22 cellular contexts compared by ENCODE assay signal in the genomic region with DNA sequence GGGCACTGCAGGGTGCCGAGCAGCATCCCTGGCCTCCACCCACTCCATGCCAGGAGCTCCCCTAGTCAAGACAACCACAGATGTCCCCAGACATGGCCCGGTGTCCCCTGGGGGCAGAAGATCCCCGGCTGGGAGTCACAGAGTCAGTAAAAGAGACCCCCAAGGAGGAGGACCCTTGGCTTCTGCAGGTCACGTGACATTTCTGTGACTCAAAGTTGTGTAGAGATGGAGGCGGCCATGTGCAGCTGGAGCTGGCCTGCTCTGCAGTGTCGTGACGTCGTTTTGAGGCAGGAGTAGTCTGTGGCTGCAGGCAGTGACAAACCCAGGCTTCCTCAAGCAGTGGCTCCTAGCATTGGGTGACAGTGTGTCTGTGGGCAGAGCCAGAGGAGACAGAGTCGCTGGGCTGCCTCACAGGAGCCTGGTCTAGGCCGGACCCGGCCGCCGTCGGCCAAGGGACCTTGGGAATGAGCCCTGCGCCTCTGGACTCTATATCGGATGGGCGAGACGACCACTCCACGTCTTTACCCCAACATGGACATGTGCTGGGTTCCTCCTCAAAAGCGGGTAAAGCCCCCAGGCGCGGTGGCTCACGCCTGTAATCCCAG.
"Had no signal": no experiment of that assay in that cellular context is flagged by ENCODE, and none has a peak within 500 bp of the region (broad histone marks: within the 10 kb centered on the region; RNA-seq: fewer than 3 reads in every experiment).

No MANE protein-coding gene starts in this region.

- H3K9me3 ChIP-seq: gastrocnemius medialis, tibial nerve had no signal

- FAIRE-seq: astrocyte, bronchial epithelial cell, kidney, urothelium cell line had no signal

- H3K4me3 ChIP-seq: gastrocnemius medialis, lung, tibial nerve had no signal

- DNase-seq: activated CD4-positive, alpha-beta T cell treated with anti-CD3 and anti-CD28 coated beads for 36 hours; activated CD4-positive, alpha-beta T cell treated with anti-CD3 and anti-CD28 coated beads, Interleukin-2, amount 50 U/mL, for 48 hours; activated gamma-delta T cell; effector CD8-positive, alpha-beta T cell; gastrocnemius medialis; head of caudate nucleus; kidney; midbrain; occipital lobe; retina; stimulated activated CD4-positive, alpha-beta T cell treated with anti-CD3 and anti-CD28 coated beads, Interleukin-12 subunit alpha, Interleukin-12 subunit beta, amount 100 ng/mL, for 4 hours; stimulated activated CD4-positive, alpha-beta T cell treated with anti-CD3 and anti-CD28 coated beads, Interleukin-1b, Interleukin-23, amount 100 ng/mL, for 48 hours; stimulated activated CD8-positive, alpha-beta memory T cell treated with anti-CD3 and anti-CD28 coated beads, Interleukin-4, amount 100 ng/mL, for 48 hours; stimulated activated naive CD4-positive, alpha-beta T cell treated with Interleukin-2 at 50 U/mL for 16 hours; substantia nigra had no signal

- H3K27ac ChIP-seq: gastrocnemius medialis, tibial nerve had no signal

- H3K4me1 ChIP-seq: gastrocnemius medialis had no signal

- ATAC-seq: activated CD4-positive, alpha-beta T cell treated with anti-CD3 and anti-CD28 coated beads for 36 hours; esophagus mucosa; gastrocnemius medialis; left lobe of liver had no signal
